8 cellular contexts compared by ENCODE assay signal in genomic region chr17:64776720-64777412, GRCh38.
DNase-seq lines count a peak whose midpoint lies in the region; ATAC-seq and TF ChIP-seq lines count a peak whose summit lies in the region.
"Not testable (repeated sequence)": the region's sequence is repeated elsewhere in the genome, so short reads cannot be mapped to it uniquely, and the experiment has no call there.

No MANE protein-coding gene starts in this region.

- H4K20me1 ChIP-seq in SU-DHL-6 (ENCODE audit: low read depth, low read length) = not testable (repeated sequence)

- H3K79me2 ChIP-seq in SU-DHL-6 (ENCODE audit: insufficient read depth, low read length) = not testable (repeated sequence)

- H3K4me3 Mint-ChIP-seq in activated naive CD8-positive, alpha-beta T cell = peak overlapping the region; percentile 59

- H3K4me2 ChIP-seq in SU-DHL-6 (ENCODE audit: low read depth, low read length, poor library complexity, severe bottlenecking) = peak overlapping the region; percentile 48

- H3K4me1 Mint-ChIP-seq in activated naive CD8-positive, alpha-beta T cell (ENCODE audit: low read depth) = peaks cover 14% of the 10 kb centered on the region

- H2AFZ ChIP-seq in SU-DHL-6 (ENCODE audit: low read depth, low read length, severe bottlenecking) = peak overlapping the region; percentile 66

- H3K4me3 ChIP-seq in SU-DHL-6 (ENCODE audit: insufficient read depth, low read length, poor library complexity, severe bottlenecking) = not testable (repeated sequence)
- H3K4me3 ChIP-seq in neutrophil (ENCODE audit: low read depth in 1 of 2, low read length in 1 of 2) = peak overlapping the region; percentile 80 to 87

- not testable (repeated sequence) for H3K9me2 ChIP-seq in SU-DHL-6 (replicated peaks; ENCODE audit: insufficient read depth, low read length)

- not testable (repeated sequence) for H3K27me3 Mint-ChIP-seq in activated naive CD8-positive, alpha-beta T cell

- not testable (repeated sequence) for H3K27me3 ChIP-seq in SU-DHL-6 (ENCODE audit: low read length)
- peaks cover 27% of the 10 kb centered on the region for H3K27me3 ChIP-seq in neutrophil

- TF ChIP-seq CTCF in SU-DHL-6 (IDR thresholded peaks at IDR 0.05; ENCODE audit: insufficient read depth, low read length, poor library complexity, severe bottlenecking) (peak; percentile 90), neutrophil (IDR thresholded peaks at IDR 0.05) (peak; percentile 98)

- H3K9me3 Mint-ChIP-seq in activated naive CD8-positive, alpha-beta T cell (ENCODE audit: low read depth) = not testable (repeated sequence)

- H3K36me3 ChIP-seq in SU-DHL-6 (ENCODE audit: low read length) = not testable (repeated sequence)
- peaks cover 18% of the 10 kb centered on the region for H3K36me3 ChIP-seq in neutrophil

- not testable (repeated sequence) for H3K27ac Mint-ChIP-seq in activated naive CD8-positive, alpha-beta T cell

- peak; percentile 56 for ATAC-seq in HG02610 (IDR thresholded peaks at IDR 0.05; ENCODE audit: unreplicated experiment)

- H3K9ac ChIP-seq in SU-DHL-6 (ENCODE audit: low read length) = peak overlapping the region; percentile 36; the same call in 1 of the 2 replicates

- not testable (repeated sequence) for H3F3A ChIP-seq in SU-DHL-6 (ENCODE audit: insufficient read depth)

- in situ Hi-C loops in G401 (cut with HindIII; ENCODE audit: low sequenced_read_pairs) = not testable (repeated sequence)

- H3K27ac ChIP-seq in SU-DHL-6 (ENCODE audit: low read depth, low read length) (peak overlapping the region; percentile 28), neutrophil (peak overlapping the region; percentile 86)

- H3K4me1 ChIP-seq in neutrophil (ENCODE audit: control insufficient read depth in 1 of 2, insufficient read depth in 1 of 2, low read depth in 1 of 2, low read length in 1 of 2) = peaks cover 57% of the 10 kb centered on the region in 2 experiments

- H3K9me3 ChIP-seq in SU-DHL-6 (ENCODE audit: insufficient read depth, low read length); neutrophil: not testable (repeated sequence)

- not testable (repeated sequence) for H3K36me3 Mint-ChIP-seq in activated naive CD8-positive, alpha-beta T cell

- DNase-seq in G401 (ENCODE audit: low spot score) (peak; percentile 81), NCI-H1436 treated with DMSO at 0.1 percent for 48 hours (lab: John Stamatoyannopoulos, UW) (peak; percentile 19), germinal center (ENCODE audit: low spot score) (peak; percentile 82), stromal cell of bone marrow (ENCODE audit: low read depth) (peak; percentile 45)

Comparison
In these comparisons a context has a peak if more than half of its experiments do, and no peak if none do; other contexts are left out.
1. DNase-seq: peak in every context shown above with its lines; median percentile 82 in germinal center; 81 in G401; 45 in stromal cell of bone marrow; 19 in NCI-H1436 treated with DMSO at 0.1 percent for 48 hours.